Comparison of ENCODE assay signal across 7 cellular contexts in genomic region chr13:50366488-50367174, GRCh38.
A peak's percentile ranks its signal among the peaks of the same experiment; 100 is the strongest.
DNase-seq lines count a peak whose midpoint lies in the region; ATAC-seq and TF ChIP-seq lines count a peak whose summit lies in the region.

No MANE protein-coding gene starts in this region.

- TF ChIP-seq CTCF in thyroid gland (IDR thresholded peaks at IDR 0.05) (no peak), testis (IDR thresholded peaks at IDR 0.05) (no peak)

- 73 to 88% methylated on average over 6 of the region's 6 CpGs for WGBS in thyroid gland, 2 donors
- 82 to 94% methylated on average over 6 of the region's 6 CpGs for WGBS in testis, 2 donors

- H3K4me3 Mint-ChIP-seq in activated T-cell treated with anti-CD3 and anti-CD28 coated beads, Interleukin-2, amount 50 U/mL, for 72 hours, result peak overlapping the region; percentile 80 to 91

- no peaks in the 10 kb centered on the region for H3K9me3 ChIP-seq in thyroid gland
- H3K9me3 ChIP-seq in testis, result no peaks in the 10 kb centered on the region

- H3K36me3 ChIP-seq in thyroid gland (no peaks in the 10 kb centered on the region), testis (ENCODE audit: low read depth, missing control alignments) (no peaks in the 10 kb centered on the region)

- DNase-seq in activated T-cell treated with anti-CD3 and anti-CD28 coated beads, Interleukin-2, amount 50 U/mL, for 72 hours, result peak; percentile 66
- no peak for DNase-seq in thyroid gland
- no peak for DNase-seq in testis
- DNase-seq in HuH-7.5 (ENCODE audit: low spot score), result no peak

- H3K27me3 ChIP-seq in thyroid gland (no peaks in the 10 kb centered on the region), testis (no peaks in the 10 kb centered on the region)

- ATAC-seq in GM18499 (IDR thresholded peaks at IDR 0.05; ENCODE audit: insufficient read depth, unreplicated experiment), result peak; percentile 48
- ATAC-seq in GM21360 (IDR thresholded peaks at IDR 0.05; ENCODE audit: unreplicated experiment), result peak; percentile 69
- peak; percentile 62 for ATAC-seq in HG03571 (IDR thresholded peaks at IDR 0.05; ENCODE audit: unreplicated experiment)
- ATAC-seq in activated T-cell treated with anti-CD3 and anti-CD28 coated beads, Interleukin-2, amount 50 U/mL, for 72 hours (replicated peaks in 1 of 2), result peak; percentile 83 to 84

- no peaks in the 10 kb centered on the region for H3K9me3 Mint-ChIP-seq in activated T-cell treated with anti-CD3 and anti-CD28 coated beads, Interleukin-2, amount 50 U/mL, for 72 hours

- H3K27ac Mint-ChIP-seq in activated T-cell treated with anti-CD3 and anti-CD28 coated beads, Interleukin-2, amount 50 U/mL, for 72 hours, result peak overlapping the region; percentile 97

- H3K36me3 Mint-ChIP-seq in activated T-cell treated with anti-CD3 and anti-CD28 coated beads, Interleukin-2, amount 50 U/mL, for 72 hours (ENCODE audit: insufficient read depth in 2 of 2), result no peaks in the 10 kb centered on the region

- H3K4me1 Mint-ChIP-seq in activated T-cell treated with anti-CD3 and anti-CD28 coated beads, Interleukin-2, amount 50 U/mL, for 72 hours (ENCODE audit: low read depth), result peaks cover 49% of the 10 kb centered on the region

- TF ChIP-seq POLR2A in thyroid gland (IDR thresholded peaks at IDR 0.05), result no peak
- no peak for TF ChIP-seq POLR2A in testis (IDR thresholded peaks at IDR 0.05)

- no peak overlapping the region for H3K4me3 ChIP-seq in thyroid gland (replicated peaks in 1 of 3)
- no peak overlapping the region for H3K4me3 ChIP-seq in testis

- H3K27ac ChIP-seq in thyroid gland (peak overlapping the region; percentile 70 to 81 (median 72)), testis (no peak overlapping the region)

- intact Hi-C loops in thyroid gland (cut with DNase I), result no loop called here
- intact Hi-C loops in testis (cut with DNase I; ENCODE audit: low total_unique reads), result no loop called here

- H3K4me1 ChIP-seq in thyroid gland (peaks cover 16 to 22% of the 10 kb centered on the region in 2 donors), testis (no peaks in the 10 kb centered on the region)

- H3K27me3 Mint-ChIP-seq in activated T-cell treated with anti-CD3 and anti-CD28 coated beads, Interleukin-2, amount 50 U/mL, for 72 hours (ENCODE audit: low read depth), result peaks cover 58% of the 10 kb centered on the region

Comparison
In these comparisons a context has a peak if more than half of its experiments do, and no peak if none do; other contexts are left out.
1. DNase-seq: peak in activated T-cell treated with anti-CD3 and anti-CD28 coated beads, Interleukin-2, amount 50 U/mL, for 72 hours (2 of 2); none in thyroid gland (0 of 2), testis (single experiment) and HuH-7.5 (single experiment).
2. H3K27ac ChIP-seq: peak in thyroid gland (3 of 3); none in testis (0 of 2).
3. Peak in every context shown above with its lines, with median percentiles within 50 percentile points of each other: ATAC-seq.